In genomic region chr16:23105309-23105708, GRCh38 we compare ENCODE assay signal across 17 cellular contexts. TPM values are rescaled to one million over a fixed set of nuclear protein-coding genes. Genes with fewer than 3 reads are reported as not detected.
DNase-seq lines count a peak whose midpoint lies in the region; ATAC-seq and TF ChIP-seq lines count a peak whose summit lies in the region.
"Had no signal": no experiment of that assay in that cellular context is flagged by ENCODE, and none has a peak within 500 bp of the region (broad histone marks: within the 10 kb centered on the region; RNA-seq: fewer than 3 reads in every experiment).

No MANE protein-coding gene starts in this region.

- H3K9me3 ChIP-seq in liver (ENCODE audit: control insufficient read depth in 4 of 4, low read length in 3 of 4) (no peaks in the 10 kb centered on the region), aorta (ENCODE audit: control insufficient read depth, low read length) (no peaks in the 10 kb centered on the region)
- H3K9me3 ChIP-seq: Peyer's patch had no signal

- TF ChIP-seq RAD21 in liver (IDR thresholded peaks at IDR 0.05): no peak

- H3K4me1 Mint-ChIP-seq in activated naive CD8-positive, alpha-beta T cell treated with anti-CD3 and anti-CD28 coated beads for 36 hours: no peaks in the 10 kb centered on the region
- H3K4me1 Mint-ChIP-seq in activated naive CD8-positive, alpha-beta T cell treated with anti-CD3 and anti-CD28 coated beads, Interleukin-2, amount 50 U/mL, for 24 hours: no peaks in the 10 kb centered on the region
- H3K4me1 Mint-ChIP-seq in brain: peaks cover 5% of the 10 kb centered on the region

- ATAC-seq in activated naive CD8-positive, alpha-beta T cell treated with anti-CD3 and anti-CD28 coated beads, Interleukin-2, amount 50 U/mL, for 24 hours: no peak
- ATAC-seq in aorta (ENCODE audit: low FRiP score): no peak
- ATAC-seq in foreskin keratinocyte: no peak
- no peak for ATAC-seq in GM21515 (IDR thresholded peaks at IDR 0.05; ENCODE audit: unreplicated experiment)
- ATAC-seq: CD8-positive, alpha-beta T cell; GM23338 had no signal

- WGBS in liver: 53% methylated on average over 5 of the region's 5 CpGs
- 38 to 42% methylated on average over 5 of the region's 5 CpGs for WGBS in aorta, 2 donors

- H3K27ac ChIP-seq in liver (ENCODE audit: low read depth in 1 of 2, low read length in 2 of 2): peak overlapping the region; percentile 88 to 98
- peak overlapping the region; percentile 43 to 76 for H3K27ac ChIP-seq in aorta (ENCODE audit: low read depth in 1 of 2, low read length in 2 of 2)
- no peak overlapping the region for H3K27ac ChIP-seq in foreskin keratinocyte
- H3K27ac ChIP-seq: Peyer's patch had no signal

- no peak overlapping the region for H3K4me3 ChIP-seq in liver (ENCODE audit: low read depth in 1 of 3, low read length in 3 of 3)
- H3K4me3 ChIP-seq in aorta (ENCODE audit: low read length in 2 of 2): no peak overlapping the region
- H3K4me3 ChIP-seq: GM23338, Peyer's patch had no signal

- no peaks in the 10 kb centered on the region for H3K9me3 Mint-ChIP-seq in activated naive CD8-positive, alpha-beta T cell treated with anti-CD3 and anti-CD28 coated beads for 36 hours
- H3K9me3 Mint-ChIP-seq in activated naive CD8-positive, alpha-beta T cell treated with anti-CD3 and anti-CD28 coated beads, Interleukin-2, amount 50 U/mL, for 24 hours: no peaks in the 10 kb centered on the region
- peaks cover 2 to 5% (median 3%) of the 10 kb centered on the region in 5 experiments for H3K9me3 Mint-ChIP-seq in brain
- H3K9me3 Mint-ChIP-seq: CD8-positive, alpha-beta T cell; GM23338 had no signal

- H3K36me3 ChIP-seq in liver (ENCODE audit: control insufficient read depth in 4 of 4, insufficient read depth in 3 of 4, low read depth in 1 of 4, low read length in 3 of 4): no peaks in the 10 kb centered on the region
- H3K36me3 ChIP-seq in aorta (ENCODE audit: control insufficient read depth in 1 of 2, insufficient read depth in 2 of 2, low read length in 1 of 2): peaks cover 0 to 5% of the 10 kb centered on the region in 2 donors

- H3K27ac Mint-ChIP-seq in activated naive CD8-positive, alpha-beta T cell treated with anti-CD3 and anti-CD28 coated beads for 36 hours: peak overlapping the region; percentile 6
- no peak overlapping the region for H3K27ac Mint-ChIP-seq in activated naive CD8-positive, alpha-beta T cell treated with anti-CD3 and anti-CD28 coated beads, Interleukin-2, amount 50 U/mL, for 24 hours
- peak overlapping the region; percentile 0 to 58 (median 27) for H3K27ac Mint-ChIP-seq in brain
- H3K27ac Mint-ChIP-seq: CD8-positive, alpha-beta T cell; GM23338 had no signal

- H3K27me3 Mint-ChIP-seq in activated naive CD8-positive, alpha-beta T cell treated with anti-CD3 and anti-CD28 coated beads for 36 hours: no peaks in the 10 kb centered on the region
- no peaks in the 10 kb centered on the region for H3K27me3 Mint-ChIP-seq in activated naive CD8-positive, alpha-beta T cell treated with anti-CD3 and anti-CD28 coated beads, Interleukin-2, amount 50 U/mL, for 24 hours
- no peaks in the 10 kb centered on the region for H3K27me3 Mint-ChIP-seq in brain

- H3K4me1 ChIP-seq in liver (ENCODE audit: control insufficient read depth in 4 of 4, insufficient read depth in 4 of 4, low read length in 3 of 4) (peaks cover 2 to 27% (median 12%) of the 10 kb centered on the region in 4 donors), aorta (ENCODE audit: control insufficient read depth in 1 of 2, insufficient read depth in 2 of 2, low read length in 2 of 2) (no peaks in the 10 kb centered on the region), foreskin keratinocyte (peaks cover 5% of the 10 kb centered on the region)
- H3K4me1 ChIP-seq: Peyer's patch had no signal

- H3K27me3 ChIP-seq in liver (ENCODE audit: control insufficient read depth in 4 of 4, insufficient read depth in 4 of 4, low read length in 3 of 4) (no peaks in the 10 kb centered on the region), aorta (ENCODE audit: control insufficient read depth in 1 of 2, insufficient read depth in 2 of 2, low read length in 1 of 2) (no peaks in the 10 kb centered on the region), foreskin keratinocyte (no peaks in the 10 kb centered on the region)
- H3K27me3 ChIP-seq: Peyer's patch had no signal

- H3K9ac ChIP-seq in liver (ENCODE audit: low read depth in 1 of 2, low read length in 2 of 2): peak overlapping the region in 1 of 2 donors; percentile 19

- no peak for DNase-seq in activated naive CD8-positive, alpha-beta T cell treated with anti-CD3 and anti-CD28 coated beads for 36 hours
- DNase-seq in activated naive CD8-positive, alpha-beta T cell treated with anti-CD3 and anti-CD28 coated beads, Interleukin-2, amount 50 U/mL, for 24 hours: no peak
- DNase-seq in aorta (no peak), foreskin keratinocyte (no peak)
- DNase-seq in effector CD8-positive, alpha-beta T cell (lab: John Stamatoyannopoulos, UW): no peak
- DNase-seq: CD8-positive, alpha-beta T cell; DMS79 treated with DMSO at 0.1 percent for 48 hours; NCI-H1417 treated with DMSO at 0.1 percent for 48 hours; NCI-H2029; NCI-H2171; NCI-H774; Peyer's patch; Right ventricle myocardium superior had no signal

- peaks cover 26% of the 10 kb centered on the region for H3K36me3 Mint-ChIP-seq in activated naive CD8-positive, alpha-beta T cell treated with anti-CD3 and anti-CD28 coated beads for 36 hours
- H3K36me3 Mint-ChIP-seq in activated naive CD8-positive, alpha-beta T cell treated with anti-CD3 and anti-CD28 coated beads, Interleukin-2, amount 50 U/mL, for 24 hours (ENCODE audit: low read depth): peaks cover 23% of the 10 kb centered on the region
- H3K36me3 Mint-ChIP-seq in brain: peaks cover 74% of the 10 kb centered on the region

- no peak overlapping the region for H3K4me3 Mint-ChIP-seq in activated naive CD8-positive, alpha-beta T cell treated with anti-CD3 and anti-CD28 coated beads for 36 hours
- H3K4me3 Mint-ChIP-seq in activated naive CD8-positive, alpha-beta T cell treated with anti-CD3 and anti-CD28 coated beads, Interleukin-2, amount 50 U/mL, for 24 hours: no peak overlapping the region
- no peak overlapping the region for H3K4me3 Mint-ChIP-seq in brain
- H3K4me3 Mint-ChIP-seq: CD8-positive, alpha-beta T cell; GM23338 had no signal

- TF ChIP-seq CTCF in brain (conservative IDR thresholded peaks at IDR 0.05) (no peak), liver (IDR thresholded peaks at IDR 0.05; ENCODE audit: low read depth, low read length, missing input control) (no peak), foreskin keratinocyte (conservative IDR thresholded peaks at IDR 0.05) (no peak)

- intact Hi-C loops in aorta (cut with DNase I): loop anchor here in 1 of 2 donors (2.0 to 10.0 kb wide), 2 partner anchors 35 to 49 kb away; no protein-coding TSS in a partner anchor

TF ChIP-seq in liver, 16 proteins besides CTCF, POLR2A, EP300 and RAD21 (continues in another document):
- TF ChIP-seq RXRA (IDR thresholded peaks at IDR 0.05) (peak in 1 of 2 donors; percentile 13), MAX (IDR thresholded peaks at IDR 0.05) (no peak), GABPA (IDR thresholded peaks at IDR 0.05 in 1 of 2, conservative IDR thresholded peaks at IDR 0.05 in 1 of 2) (no peak), HNF4G (IDR thresholded peaks at IDR 0.05) (no peak), REST (IDR thresholded peaks at IDR 0.05) (peak; percentile 38), EGR1 (IDR thresholded peaks at IDR 0.05; ENCODE audit: low read depth in 2 of 2) (no peak), NR2F2 (IDR thresholded peaks at IDR 0.05) (no peak), TAF1 (conservative IDR thresholded peaks at IDR 0.05) (no peak), HNF4A (conservative IDR thresholded peaks at IDR 0.05) (peak; percentile 26 to 41)

RNA-seq across cellular contexts. Expression of gene USP31, which starts 43.9 kb away (rescaled TPM):
- 1 to 10 TPM; 5.2 to 6.3 TPM for total RNA-seq in activated naive CD8-positive, alpha-beta T cell treated with anti-CD3 and anti-CD28 coated beads for 36 hours
- 4.3 TPM for polyA plus RNA-seq in brain (ENCODE audit: insufficient read depth, low read depth, low replicate concordance)
- total RNA-seq in liver: 10 to 100 TPM in 1 of 2 donors, 1 to 10 TPM in 1; 4.8 to 16.4 TPM
- 1 to 10 TPM; 2.4 to 2.9 TPM for polyA plus RNA-seq in liver
- total RNA-seq in aorta: 10 to 100 TPM; 19.6 to 24.6 TPM
- 1 to 10 TPM; 1.4 to 2.6 TPM for polyA plus RNA-seq in aorta
- 23.0 and 24.2 TPM in 2 replicates for total RNA-seq in foreskin keratinocyte
- 7.6 and 9.1 TPM in 2 replicates for polyA plus RNA-seq in foreskin keratinocyte
